Comparison of ENCODE assay signal across 15 cellular contexts in genomic region chr7:106620681-106621080, GRCh38. TPM values are rescaled to one million over a fixed set of nuclear protein-coding genes. Genes with fewer than 3 reads are reported as not detected.
DNase-seq lines count a peak whose midpoint lies in the region; ATAC-seq and TF ChIP-seq lines count a peak whose summit lies in the region.
"Had no signal": no experiment of that assay in that cellular context is flagged by ENCODE, and none has a peak within 500 bp of the region (broad histone marks: within the 10 kb centered on the region; RNA-seq: fewer than 3 reads in every experiment).

No MANE protein-coding gene starts in this region.

- H3K27me3 ChIP-seq in GM23248 (replicated peaks; ENCODE audit: insufficient read depth) (no peaks in the 10 kb centered on the region), PC-3 (ENCODE audit: low read length) (no peaks in the 10 kb centered on the region), spleen (replicated peaks in 1 of 7) (no peaks in the 10 kb centered on the region), stomach (no peaks in the 10 kb centered on the region), hepatocyte (no peaks in the 10 kb centered on the region)
- H3K27me3 ChIP-seq: BLaER1 had no signal

- H3K4me3 ChIP-seq in GM23248 (no peak overlapping the region), PC-3 (ENCODE audit: low read length) (0 out of 2 replicates have a peak overlapping the region, but pooled peaks have one; percentile 22), spleen (no peak overlapping the region), stomach (no peak overlapping the region), hepatocyte (no peak overlapping the region)
- H3K4me3 ChIP-seq: BLaER1, GM12878, HAP-1 had no signal

- H3K4me2 ChIP-seq in GM23248 (ENCODE audit: unreplicated experiment): no peak overlapping the region
- peak overlapping the region; percentile 59 for H3K4me2 ChIP-seq in PC-3 (ENCODE audit: low read length)
- no peak overlapping the region for H3K4me2 ChIP-seq in hepatocyte
- H3K4me2 ChIP-seq: BLaER1 had no signal

- in situ Hi-C loops in GM23248 (cut with MboI): no loop called here

- H3K9me3 ChIP-seq in GM23248 (ENCODE audit: low read depth) (no peaks in the 10 kb centered on the region), PC-3 (ENCODE audit: low read length) (no peaks in the 10 kb centered on the region), spleen (peaks cover 0 to 29% (median 15%) of the 10 kb centered on the region in 8 donors), stomach (peaks cover 0 to 14% (median 5%) of the 10 kb centered on the region in 4 donors), hepatocyte (ENCODE audit: low read depth) (peaks cover 9% of the 10 kb centered on the region)
- H3K9me3 ChIP-seq: HAP-1 had no signal

- no TSS peak for BruUV-seq in PC-3 (replicated peaks; lab: Mats Ljungman, UMichigan)

- intact Hi-C loops in PC-3 (cut with micrococcal nuclease) (loop anchor here (1.0 to 10.0 kb wide), 6 partner anchors 22 to 793 kb away; no protein-coding TSS in a partner anchor), spleen (cut with DNase I; ENCODE audit: low total_unique reads) (no loop called here), stomach (cut with DNase I; ENCODE audit: low total_unique reads) (no loop called here)

- H3K27ac ChIP-seq in GM23248: no peak overlapping the region
- H3K27ac ChIP-seq in PC-3 (ENCODE audit: low read length): peak overlapping the region; percentile 73
- H3K27ac ChIP-seq in spleen: no peak overlapping the region
- no peak overlapping the region for H3K27ac ChIP-seq in stomach
- H3K27ac ChIP-seq in hepatocyte: no peak overlapping the region
- H3K27ac ChIP-seq: BLaER1, HL-60 had no signal

- H3F3A ChIP-seq in GM23248 (ENCODE audit: insufficient read depth) (peaks cover 40% of the 10 kb centered on the region), PC-3 (ENCODE audit: low read length, unreplicated experiment) (peaks cover 7% of the 10 kb centered on the region)

- POLR2A ChIA-PET in PC-3 (lab: Charles Lee; ENCODE audit: unreplicated experiment): no interaction called here

- no peaks in the 10 kb centered on the region for H4K20me1 ChIP-seq in GM23248 (ENCODE audit: insufficient read depth)
- no peaks in the 10 kb centered on the region for H4K20me1 ChIP-seq in PC-3 (ENCODE audit: low read length)
- H4K20me1 ChIP-seq in hepatocyte (ENCODE audit: insufficient read depth, poor library complexity, severe bottlenecking): no peaks in the 10 kb centered on the region
- H4K20me1 ChIP-seq: BLaER1 had no signal

- no peaks in the 10 kb centered on the region for H3K79me2 ChIP-seq in GM23248 (ENCODE audit: insufficient read depth)
- H3K79me2 ChIP-seq in PC-3 (ENCODE audit: low read length): no peaks in the 10 kb centered on the region
- H3K79me2 ChIP-seq in hepatocyte: no peaks in the 10 kb centered on the region

- TF ChIP-seq CTCF in PC-3 (conservative IDR thresholded peaks at IDR 0.05; ENCODE audit: low read depth, low read length) (no peak), spleen (IDR thresholded peaks at IDR 0.05 in 8 of 11, conservative IDR thresholded peaks at IDR 0.05 in 3 of 11) (no peak), stomach (IDR thresholded peaks at IDR 0.05) (no peak), hepatocyte (IDR thresholded peaks at IDR 0.05; ENCODE audit: poor library complexity) (no peak)

- H3K36me3 ChIP-seq in GM23248 (ENCODE audit: low read depth) (no peaks in the 10 kb centered on the region), PC-3 (ENCODE audit: low read depth, low read length) (no peaks in the 10 kb centered on the region), spleen (no peaks in the 10 kb centered on the region), stomach (no peaks in the 10 kb centered on the region), hepatocyte (replicated peaks; ENCODE audit: insufficient read depth, low read depth) (no peaks in the 10 kb centered on the region)
- H3K36me3 ChIP-seq: BLaER1, HAP-1 had no signal

- H2AFZ ChIP-seq in GM23248 (no peak overlapping the region), PC-3 (ENCODE audit: low read length) (no peak overlapping the region), hepatocyte (no peak overlapping the region)

- peaks cover 60% of the 10 kb centered on the region for H3K4me1 ChIP-seq in GM23248 (ENCODE audit: insufficient read depth)
- peaks cover 51% of the 10 kb centered on the region for H3K4me1 ChIP-seq in PC-3 (ENCODE audit: insufficient read depth, low read length)
- peaks cover 0 to 9% (median 0%) of the 10 kb centered on the region in 6 donors for H3K4me1 ChIP-seq in spleen
- H3K4me1 ChIP-seq in stomach: peaks cover 0 to under 1% (median 0%) of the 10 kb centered on the region in 4 donors
- peaks cover 20% of the 10 kb centered on the region for H3K4me1 ChIP-seq in hepatocyte (ENCODE audit: insufficient read depth)
- H3K4me1 ChIP-seq: BLaER1, HAP-1 had no signal

- no peak for TF ChIP-seq EP300 in stomach (IDR thresholded peaks at IDR 0.05)

- DNase-seq in GM23248 (peak; percentile 31), PC-3 (peak; percentile 80), fibroblast of gingiva (ENCODE audit: low read depth) (peak; percentile 44), iris pigment epithelial cell (ENCODE audit: low read depth) (peak; percentile 36), spleen (no peak), stomach (no peak), hepatocyte (ENCODE audit: low spot score) (no peak)
- DNase-seq: 8988T; Calu3; CD4-positive, alpha-beta memory T cell; DMS79 treated with DMSO at 0.1 percent for 48 hours had no signal

- peak; percentile 42 for ATAC-seq in PC-3
- ATAC-seq: GM12878 had no signal

- 89 to 90% methylated on average over 2 of the region's 2 CpGs for WGBS in GM23248 (ENCODE audit: low coverage in 1 of 2, low lambda C conversion rate in 2 of 2, missing lambda C conversion rate in 2 of 2), 2 experiments
- WGBS in spleen, 5 donors: 89 to 100% (median 94%) methylated on average over 2 of the region's 2 CpGs
- WGBS in stomach, 5 donors: 86 to 96% (median 88%) methylated on average over 2 of the region's 2 CpGs
- 93% methylated on average over 2 of the region's 2 CpGs for WGBS in hepatocyte (ENCODE audit: low lambda C conversion rate, missing lambda C conversion rate)

- TF ChIP-seq POLR2A in spleen (IDR thresholded peaks at IDR 0.05) (no peak), stomach (IDR thresholded peaks at IDR 0.05) (no peak)

- no peaks in the 10 kb centered on the region for H3K9me2 ChIP-seq in GM23248 (ENCODE audit: insufficient read depth)
- H3K9me2 ChIP-seq in PC-3 (replicated peaks; ENCODE audit: low read length): no peaks in the 10 kb centered on the region
- H3K9me2 ChIP-seq in hepatocyte (replicated peaks; ENCODE audit: insufficient read depth): no peaks in the 10 kb centered on the region

- no peak overlapping the region for H3K9ac ChIP-seq in GM23248
- H3K9ac ChIP-seq in PC-3 (ENCODE audit: low read length): 0 out of 2 replicates have a peak overlapping the region, but pooled peaks have one; percentile 23
- H3K9ac ChIP-seq: BLaER1 had no signal

- CTCF ChIA-PET in PC-3 (lab: Charles Lee): no interaction called here

RNA-seq across cellular contexts. Expression of gene CCDC71L, which starts 40.3 kb away (rescaled TPM):
- total RNA-seq in GM23248 (2014; rRNA removed; shearing (Covaris generic)): 77.6 and 124 TPM in 2 replicates
- 23.1 and 29.8 TPM in 2 replicates for polyA plus RNA-seq in GM23248 (2016; fragmentation: Nextera tagmentation; extraction: Ambion mirVana)
- 27.0 and 28.6 TPM in 2 replicates for total RNA-seq in PC-3 (2014; rRNA removed)
- total RNA-seq in spleen: 10 to 100 TPM; 29.8 to 70.9 (median 40.4) TPM
- polyA plus RNA-seq in spleen: 10 to 100 TPM; 22.7 to 24.4 (median 24.3) TPM
- 10 to 100 TPM in 2 of 5 donors, 1 to 10 TPM in 3; 1.3 to 92.7 (median 8.1) TPM for total RNA-seq in stomach
- 10 to 100 TPM; 11.1 to 18.2 (median 11.6) TPM for polyA plus RNA-seq in stomach
- total RNA-seq in hepatocyte: 17.1 and 24.3 TPM in 2 replicates
- polyA plus RNA-seq in hepatocyte: 14.8 and 17.0 TPM in 2 replicates

Comparison
In these comparisons a context has a peak if more than half of its experiments do, and no peak if none do; other contexts are left out.
1. DNase-seq: peak in GM23248 (single experiment), PC-3 (single experiment), fibroblast of gingiva (single experiment) and iris pigment epithelial cell (single experiment); none in spleen (single experiment), stomach (single experiment) and hepatocyte (single experiment).